In the genomic region with DNA sequence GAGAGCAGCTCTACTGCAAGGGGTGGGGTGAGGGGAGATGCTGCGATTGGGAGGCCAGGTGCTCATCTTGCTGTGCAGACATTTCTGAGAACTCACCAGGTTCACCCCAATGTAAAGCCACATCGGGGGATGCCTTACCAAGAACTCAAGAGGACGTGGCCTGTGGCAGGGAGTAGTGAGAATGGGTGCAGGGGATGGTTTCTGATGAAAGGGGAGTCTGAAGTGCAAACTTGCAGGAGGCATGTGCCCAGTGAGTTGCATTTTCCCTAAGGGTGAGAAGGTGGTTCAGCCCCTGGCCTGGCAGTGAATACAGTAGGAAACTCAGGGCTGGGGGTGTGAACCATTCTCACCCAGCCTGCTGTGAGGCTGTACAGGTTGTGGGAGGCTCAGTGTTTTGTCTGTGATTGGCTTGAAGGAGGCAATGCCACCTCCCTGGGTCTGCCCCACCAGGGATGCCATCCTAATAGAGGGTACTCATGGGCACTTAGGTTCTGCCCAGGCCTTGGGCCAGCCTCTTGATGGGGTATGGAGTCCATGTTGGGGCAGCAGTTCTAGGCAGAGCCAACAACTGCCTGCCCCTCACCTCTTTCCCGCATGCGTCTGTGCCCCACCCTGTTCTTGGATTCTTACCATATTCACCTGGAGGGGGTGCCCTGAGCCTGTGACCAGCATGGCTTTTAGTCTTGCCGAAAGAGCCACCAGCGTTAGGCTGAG, we compare ENCODE assay signal across 10 cellular contexts. TPM values are rescaled to one million over a fixed set of nuclear protein-coding genes. Genes with fewer than 3 reads are reported as not detected.
DNase-seq lines count a peak whose midpoint lies in the region; ATAC-seq and TF ChIP-seq lines count a peak whose summit lies in the region.
"Had no signal": no experiment of that assay in that cellular context is flagged by ENCODE, and none has a peak within 500 bp of the region (broad histone marks: within the 10 kb centered on the region; RNA-seq: fewer than 3 reads in every experiment).

No MANE protein-coding gene starts in this region.

- TF ChIP-seq CTCF in lower lobe of right lung (IDR thresholded peaks at IDR 0.05), result no peak

- H3K27ac Mint-ChIP-seq in T-cell, result peak overlapping the region; percentile 95 to 98
- H3K27ac Mint-ChIP-seq: memory B cell had no signal

- no peaks in the 10 kb centered on the region for H3K9me3 ChIP-seq in lower lobe of right lung

- H3K4me1 Mint-ChIP-seq in T-cell, result peaks cover 67 to 87% (median 80%) of the 10 kb centered on the region in 3 donors

- peaks cover 33% of the 10 kb centered on the region for H3K4me1 ChIP-seq in lower lobe of right lung

- intact Hi-C loops in lower lobe of right lung (cut with DNase I), result loop anchor here (5.0 kb wide), 1 partner anchor 39 kb away; the partner anchor contains the start of gene CISH

- peak; percentile 23 to 46 (median 38) for ATAC-seq in T-cell (replicated peaks in 1 of 4)
- ATAC-seq in lower lobe of right lung, result peak; percentile 29 to 32
- ATAC-seq in GM19324 (IDR thresholded peaks at IDR 0.05; ENCODE audit: low FRiP score, unreplicated experiment), result no peak

- H3K9me3 Mint-ChIP-seq in T-cell, result no peaks in the 10 kb centered on the region
- H3K9me3 Mint-ChIP-seq: memory B cell had no signal

- peaks cover 8% of the 10 kb centered on the region for H3K36me3 Mint-ChIP-seq in T-cell

- POLR2A ChIA-PET in T-cell (lab: Charles Lee), result no interaction called here

- DNase-seq in T-cell (peak in 15 of 34 experiments; percentile 15 to 53 (median 28)), lower lobe of right lung (peak; percentile 64), HuH-7.5 (ENCODE audit: low spot score) (no peak), NCI-H446 treated with DMSO at 0.1 percent for 48 hours (lab: John Stamatoyannopoulos, UW) (no peak), occipital lobe (lab: John Stamatoyannopoulos, UW) (no peak)
- DNase-seq in activated T-cell treated with anti-CD3 and anti-CD28 coated beads, Interleukin-2, amount 50 U/mL, for 1 hour, result peak; percentile 62
- peak; percentile 45 to 59 for DNase-seq in stimulated activated CD8-positive, alpha-beta memory T cell treated with anti-CD3 and anti-CD28 coated beads, Interleukin-4, amount 100 ng/mL, for 4 hours (ENCODE audit: low read depth in 2 of 2, low spot score in 1 of 2)
- DNase-seq: T1000 had no signal

- no peaks in the 10 kb centered on the region for H3K27me3 ChIP-seq in lower lobe of right lung (ENCODE audit: low read depth)

- H3K4me3 Mint-ChIP-seq in T-cell, result peak overlapping the region in 2 of 3 donors; percentile 60 to 84
- H3K4me3 Mint-ChIP-seq: memory B cell had no signal

- CTCF ChIA-PET in T-cell (lab: Charles Lee), result interaction anchor here (0.9 to 5.2 kb wide), 7 partner anchors 16 to 737 kb away, joined by 5 to 139 read pairs (median 8); partner anchors contain the start of genes CISH (in 1 of the 2) and MAPKAPK3 (in 1 of the 2)

- H3K36me3 ChIP-seq in lower lobe of right lung, result peaks cover 39% of the 10 kb centered on the region

- H3K4me3 ChIP-seq in lower lobe of right lung, result no peak overlapping the region

- H3K27me3 Mint-ChIP-seq in T-cell, result no peaks in the 10 kb centered on the region
- H3K27me3 Mint-ChIP-seq: memory B cell had no signal

- H3K27ac ChIP-seq in lower lobe of right lung, result peak overlapping the region; percentile 60

RNA-seq across cellular contexts. Expression of gene HEMK1, which starts 4.4 kb away (rescaled TPM):
- 10 to 100 TPM; 35.5 to 66.6 (median 42.0) TPM for total RNA-seq in T-cell
- 28.4 TPM for total RNA-seq in lower lobe of right lung
- total RNA-seq in occipital lobe, result 6.9 TPM

RNA-seq across cellular contexts. Expression of gene C3orf18, which starts 6.2 kb away (rescaled TPM):
- total RNA-seq in T-cell (10 to 100 TPM; 15.3 to 24.7 (median 19.5) TPM), lower lobe of right lung (6.7 TPM), occipital lobe (13.6 TPM)

RNA-seq across cellular contexts. Expression of gene CISH, which starts 37.9 kb away (rescaled TPM):
- 100 to 1,000 TPM in 3 of 5 donors, 10 to 100 TPM in 2; 37.4 to 217 (median 190) TPM for total RNA-seq in T-cell
- 48.8 TPM for total RNA-seq in lower lobe of right lung
- total RNA-seq in occipital lobe, result 0.16 TPM

RNA-seq across cellular contexts. Expression of gene MAPKAPK3, which starts 43.2 kb away (rescaled TPM):
- total RNA-seq in T-cell (10 to 100 TPM; 35.1 to 66.6 (median 53.0) TPM), lower lobe of right lung (68.6 TPM), occipital lobe (5.5 TPM)

Comparison
In these comparisons a context has a peak if more than half of its experiments do, and no peak if none do; other contexts are left out.
1. DNase-seq: peak in activated T-cell treated with anti-CD3 and anti-CD28 coated beads, Interleukin-2, amount 50 U/mL, for 1 hour (single experiment), lower lobe of right lung (single experiment) and stimulated activated CD8-positive, alpha-beta memory T cell treated with anti-CD3 and anti-CD28 coated beads, Interleukin-4, amount 100 ng/mL, for 4 hours (2 of 2); none in HuH-7.5 (single experiment), NCI-H446 treated with DMSO at 0.1 percent for 48 hours (single experiment) and occipital lobe (single experiment).
2. RNA of gene CISH, which starts 37.9 kb away (total RNA-seq): 37.4 to 217 TPM in T-cell and 48.8 TPM in lower lobe of right lung (single experiment); 0.16 TPM in occipital lobe (single experiment); every median in the first group is over 10 times any median in the second.